In genomic region chr4:139177049-139177887, GRCh38 we compare ENCODE assay signal across 8 cellular contexts. TPM values are rescaled to one million over a fixed set of nuclear protein-coding genes. Genes with fewer than 3 reads are reported as not detected.
DNase-seq lines count a peak whose midpoint lies in the region; ATAC-seq and TF ChIP-seq lines count a peak whose summit lies in the region.

TSS of gene ELF2 (minus strand) at chr4:139177218. CDS start at chr4:139137701, 39,517 bp downstream.

- intact Hi-C loops in Panc1 (cut with micrococcal nuclease; ENCODE audit: unreplicated experiment) (no loop called here), esophagus muscularis mucosa (cut with DNase I) (loop anchor here (2.0 to 10.0 kb wide), 5 partner anchors 75 to 278 kb away; partner anchors contain the start of gene RAB33B)

- TF ChIP-seq POLR2A in esophagus muscularis mucosa (IDR thresholded peaks at IDR 0.05; ENCODE audit: low read depth): peak; percentile 14

- H3K36me3 ChIP-seq in Panc1 (ENCODE audit: control insufficient read depth, insufficient read depth, low read length) (no peaks in the 10 kb centered on the region; the same call in 1 of the 2 replicates), esophagus muscularis mucosa (no peaks in the 10 kb centered on the region)

- CTCF ChIA-PET in Panc1 (lab: Charles Lee): interaction anchor here (0.7 kb wide), 1 partner anchor 119 kb away, joined by 5 read pairs; no protein-coding TSS in a partner anchor

- H3K4me3 ChIP-seq in Panc1 (ENCODE audit: low read depth in 2 of 2, low read length in 2 of 2) (peak within 1 kb of the TSS; percentile 85), esophagus muscularis mucosa (peak within 1 kb of the TSS; percentile 98 to 99 (median 99))

- H3K27ac ChIP-seq in Panc1 (ENCODE audit: low read length): peak within 1 kb of the TSS; percentile 85
- peak within 1 kb of the TSS; percentile 100 for H3K27ac ChIP-seq in esophagus muscularis mucosa (replicated peaks in 1 of 4)

- peak within 1 kb of the TSS; percentile 95 to 97 for H3K4me3 Mint-ChIP-seq in activated T-cell treated with anti-CD3 and anti-CD28 coated beads, Interleukin-2, amount 50 U/mL, for 72 hours

- H3K4me1 Mint-ChIP-seq in activated T-cell treated with anti-CD3 and anti-CD28 coated beads, Interleukin-2, amount 50 U/mL, for 72 hours (ENCODE audit: low read depth): peaks cover 27% of the 10 kb centered on the region

- no peaks in the 10 kb centered on the region for H3K9me3 Mint-ChIP-seq in activated T-cell treated with anti-CD3 and anti-CD28 coated beads, Interleukin-2, amount 50 U/mL, for 72 hours

- H3K27ac Mint-ChIP-seq in activated T-cell treated with anti-CD3 and anti-CD28 coated beads, Interleukin-2, amount 50 U/mL, for 72 hours: peak within 1 kb of the TSS; percentile 63

- DNase-seq in DMS153 treated with DMSO at 0.1 percent for 48 hours (lab: John Stamatoyannopoulos, UW; ENCODE audit: unreplicated experiment) (peak; percentile 55), KG1 (lab: John Stamatoyannopoulos, UW) (peak; percentile 84), Panc1 (ENCODE audit: low read depth, low spot score) (no peak), esophagus muscularis mucosa (ENCODE audit: extremely low spot score) (peak; percentile 97), myocyte (ENCODE audit: low read depth) (peak; percentile 92)
- peak; percentile 90 for DNase-seq in activated T-cell treated with anti-CD3 and anti-CD28 coated beads, Interleukin-2, amount 50 U/mL, for 72 hours
- peak; percentile 69 to 87 for DNase-seq in stimulated activated CD8-positive, alpha-beta memory T cell treated with anti-CD3 and anti-CD28 coated beads, Interleukin-7, amount 100 ng/mL, for 4 hours (ENCODE audit: low read depth in 2 of 2)

- H3K27me3 ChIP-seq in Panc1 (ENCODE audit: control insufficient read depth, insufficient read depth, low read length) (no peaks in the 10 kb centered on the region), esophagus muscularis mucosa (no peaks in the 10 kb centered on the region)

- H3K36me3 Mint-ChIP-seq in activated T-cell treated with anti-CD3 and anti-CD28 coated beads, Interleukin-2, amount 50 U/mL, for 72 hours (ENCODE audit: insufficient read depth in 2 of 2): no peaks in the 10 kb centered on the region

- no TSS peak for BruUV-seq in Panc1 (replicated peaks; lab: Mats Ljungman, UMichigan)

- peak; percentile 17 for TF ChIP-seq EP300 in esophagus muscularis mucosa (IDR thresholded peaks at IDR 0.05)

- TF ChIP-seq CTCF in Panc1 (IDR thresholded peaks at IDR 0.05): no peak
- no peak for TF ChIP-seq CTCF in esophagus muscularis mucosa (IDR thresholded peaks at IDR 0.05)

- POLR2A ChIA-PET in Panc1 (lab: Charles Lee): interaction anchor here (0.5 to 0.6 kb wide), 3 partner anchors 26 to 96 kb away, joined by 3 to 5 read pairs (median 4); no protein-coding TSS in a partner anchor

- H3K27me3 Mint-ChIP-seq in activated T-cell treated with anti-CD3 and anti-CD28 coated beads, Interleukin-2, amount 50 U/mL, for 72 hours (ENCODE audit: low read depth): no peaks in the 10 kb centered on the region

- H3K9me3 ChIP-seq in Panc1 (ENCODE audit: control insufficient read depth, insufficient read depth, low read depth, low read length) (no peaks in the 10 kb centered on the region), esophagus muscularis mucosa (no peaks in the 10 kb centered on the region)

- ATAC-seq in GM21737 (IDR thresholded peaks at IDR 0.05; ENCODE audit: unreplicated experiment) (peak; percentile 39), Panc1 (peak; percentile 73)
- ATAC-seq in activated T-cell treated with anti-CD3 and anti-CD28 coated beads, Interleukin-2, amount 50 U/mL, for 72 hours (replicated peaks in 1 of 2): peak; percentile 62 to 65

- in situ Hi-C loops in Panc1 (cut with HindIII; ENCODE audit: low pct_unique_long_range_greater_than_20kb, low sequenced_read_pairs): no loop called here

- H3K4me1 ChIP-seq in Panc1 (ENCODE audit: control insufficient read depth, insufficient read depth, low read length) (peaks cover 3% of the 10 kb centered on the region), esophagus muscularis mucosa (peaks cover 15 to 40% (median 35%) of the 10 kb centered on the region in 4 donors)

- under 1% methylated on average over 26 of the region's 84 CpGs for WGBS in esophagus muscularis mucosa

RNA-seq across cellular contexts. Expression of gene ELF2, which starts in this region (rescaled TPM):
- total RNA-seq in Panc1 (2021; ENCODE audit: unreplicated experiment): 21.9 TPM
- 9.6 TPM for polyA plus RNA-seq in Panc1 (2012; ENCODE audit: insufficient read length)
- 10 to 100 TPM; 34.8 to 36.4 TPM for total RNA-seq in activated T-cell treated with anti-CD3 and anti-CD28 coated beads, Interleukin-2, amount 50 U/mL, for 72 hours
- 10 to 100 TPM; 52.3 to 68.5 (median 60.7) TPM for total RNA-seq in esophagus muscularis mucosa
- total RNA-seq in myocyte: 31.8 and 35.6 TPM in 2 replicates
- polyA plus RNA-seq in myocyte (2012): 10.0 TPM
